ENCODE assay signal across 8 cellular contexts in the genomic region with DNA sequence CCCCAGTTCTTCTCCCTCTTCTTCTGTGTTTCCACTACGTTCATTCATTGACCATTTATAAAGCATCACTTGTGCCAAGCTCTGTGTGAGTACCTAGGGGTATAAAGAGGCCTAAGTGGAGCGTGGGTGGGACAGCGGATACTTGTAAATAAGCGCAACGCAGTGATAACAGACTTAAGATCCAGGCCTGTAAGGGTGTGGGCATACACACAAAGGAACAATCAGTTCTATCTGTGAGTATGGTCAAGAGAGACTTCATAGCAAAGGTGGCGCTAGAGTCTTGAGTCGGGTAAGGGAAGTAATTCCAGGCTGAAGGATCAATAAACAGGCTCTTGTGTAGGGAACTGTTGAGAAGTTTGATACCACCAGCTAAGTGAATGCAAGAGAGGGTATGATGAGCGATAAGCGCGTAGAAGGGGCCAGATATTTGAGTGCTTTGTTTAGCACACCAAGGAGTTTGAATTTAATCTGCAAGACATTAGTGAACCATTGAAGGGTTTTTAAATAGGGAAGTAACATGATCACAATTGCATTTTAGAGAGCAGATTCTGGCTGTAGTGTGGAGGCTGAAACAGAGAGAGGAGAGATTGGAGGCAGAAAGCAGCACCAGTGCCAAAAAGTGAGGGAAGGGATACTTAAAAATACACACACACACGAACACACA. TPM values are rescaled to one million over a fixed set of nuclear protein-coding genes. Genes with fewer than 3 reads are reported as not detected.
DNase-seq lines count a peak whose midpoint lies in the region; ATAC-seq and TF ChIP-seq lines count a peak whose summit lies in the region.
"Had no signal": no experiment of that assay in that cellular context is flagged by ENCODE, and none has a peak within 500 bp of the region (broad histone marks: within the 10 kb centered on the region; RNA-seq: fewer than 3 reads in every experiment).

No MANE protein-coding gene starts in this region.

- in situ Hi-C loops in GM23248 (cut with MboI), result loop anchor here (25.0 kb wide), 2 partner anchors 417 to 1142 kb away; no protein-coding TSS in a partner anchor

- H3K27me3 Mint-ChIP-seq in effector memory CD8-positive, alpha-beta T cell, result no peaks in the 10 kb centered on the region

- H3F3A ChIP-seq in GM23248 (ENCODE audit: insufficient read depth), result peaks cover 23% of the 10 kb centered on the region

- intact Hi-C loops in prostate gland (cut with DNase I), result no loop called here

- TF ChIP-seq POLR2A in prostate gland (IDR thresholded peaks at IDR 0.05), result no peak

- H3K4me1 ChIP-seq in GM23248 (ENCODE audit: insufficient read depth), result peaks cover 24% of the 10 kb centered on the region
- H3K4me1 ChIP-seq in prostate gland (replicated peaks), result no peaks in the 10 kb centered on the region

- no peak for ATAC-seq in effector memory CD8-positive, alpha-beta T cell (replicated peaks)

- peak overlapping the region; percentile 89 for H2AFZ ChIP-seq in GM23248

- no peak for DNase-seq in GM23248
- peak; percentile 17 for DNase-seq in NCI-H69 (lab: John Stamatoyannopoulos, UW)
- no peak for DNase-seq in effector memory CD8-positive, alpha-beta T cell
- DNase-seq in prostate gland (ENCODE audit: low spot score), result no peak
- DNase-seq in GDM1 (lab: John Stamatoyannopoulos, UW), result no peak
- no peak for DNase-seq in mesenteric fat pad (ENCODE audit: low spot score)
- DNase-seq in NCI-H2227 (lab: John Stamatoyannopoulos, UW; ENCODE audit: unreplicated experiment), result no peak

- H3K9me2 ChIP-seq in GM23248 (ENCODE audit: insufficient read depth), result no peaks in the 10 kb centered on the region

- H3K9ac ChIP-seq in GM23248, result peak overlapping the region; percentile 73; the same call in 1 of the 2 replicates

- no peak for TF ChIP-seq CTCF in prostate gland (IDR thresholded peaks at IDR 0.05)

- no peaks in the 10 kb centered on the region for H4K20me1 ChIP-seq in GM23248 (ENCODE audit: insufficient read depth)

- H3K27me3 ChIP-seq in GM23248 (replicated peaks; ENCODE audit: insufficient read depth) (no peaks in the 10 kb centered on the region), prostate gland (replicated peaks; ENCODE audit: insufficient read depth) (no peaks in the 10 kb centered on the region)
- H3K27me3 ChIP-seq: SJSA1 had no signal

- peak overlapping the region; percentile 85 to 95 for H3K4me3 Mint-ChIP-seq in effector memory CD8-positive, alpha-beta T cell

- H3K9me3 ChIP-seq in GM23248 (ENCODE audit: low read depth) (no peaks in the 10 kb centered on the region), prostate gland (no peaks in the 10 kb centered on the region)
- H3K9me3 ChIP-seq: SJSA1 had no signal

- H3K4me2 ChIP-seq in GM23248 (ENCODE audit: unreplicated experiment), result peak overlapping the region; percentile 95

- H3K9me3 Mint-ChIP-seq in effector memory CD8-positive, alpha-beta T cell, result no peaks in the 10 kb centered on the region

- peaks cover 26 to 36% of the 10 kb centered on the region in 2 donors for H3K4me1 Mint-ChIP-seq in effector memory CD8-positive, alpha-beta T cell (ENCODE audit: low read depth in 2 of 2)

- H3K27ac ChIP-seq in GM23248, result no peak overlapping the region; the same call in 1 of the 2 replicates
- peak overlapping the region; percentile 78 to 91 for H3K27ac ChIP-seq in prostate gland
- H3K27ac ChIP-seq: SJSA1 had no signal

- H3K36me3 ChIP-seq in GM23248 (ENCODE audit: low read depth), result no peaks in the 10 kb centered on the region
- H3K36me3 ChIP-seq in prostate gland, result no peaks in the 10 kb centered on the region

- WGBS in GM23248 (ENCODE audit: low coverage in 1 of 2, low lambda C conversion rate in 2 of 2, missing lambda C conversion rate in 2 of 2), 2 experiments, result 81 to 82% methylated on average over 11 of the region's 11 CpGs
- 80% methylated on average over 11 of the region's 11 CpGs for WGBS in prostate gland

- H3K79me2 ChIP-seq in GM23248 (ENCODE audit: insufficient read depth), result peaks cover 35% of the 10 kb centered on the region

- H3K4me3 ChIP-seq in GM23248, result peak overlapping the region; percentile 82
- H3K4me3 ChIP-seq in prostate gland, result no peak overlapping the region

- peaks cover 5% of the 10 kb centered on the region for H3K36me3 Mint-ChIP-seq in effector memory CD8-positive, alpha-beta T cell (ENCODE audit: insufficient read depth)

- peak overlapping the region; percentile 80 to 82 for H3K27ac Mint-ChIP-seq in effector memory CD8-positive, alpha-beta T cell

RNA-seq across cellular contexts. Expression of a gene that starts 1.0 kb away (rescaled TPM):
- 14.6 and 16.6 TPM in 2 replicates for total RNA-seq in GM23248 (2014; rRNA removed; shearing (Covaris generic))
- polyA plus RNA-seq in GM23248 (2016; fragmentation: Nextera tagmentation; extraction: Ambion mirVana), result 13.7 and 14.8 TPM in 2 replicates
- 10 to 100 TPM; 15.7 to 18.0 TPM for total RNA-seq in prostate gland
- total RNA-seq in mesenteric fat pad, result 12.1 TPM
